ENCODE assay signal across 19 cellular contexts in the genomic region with DNA sequence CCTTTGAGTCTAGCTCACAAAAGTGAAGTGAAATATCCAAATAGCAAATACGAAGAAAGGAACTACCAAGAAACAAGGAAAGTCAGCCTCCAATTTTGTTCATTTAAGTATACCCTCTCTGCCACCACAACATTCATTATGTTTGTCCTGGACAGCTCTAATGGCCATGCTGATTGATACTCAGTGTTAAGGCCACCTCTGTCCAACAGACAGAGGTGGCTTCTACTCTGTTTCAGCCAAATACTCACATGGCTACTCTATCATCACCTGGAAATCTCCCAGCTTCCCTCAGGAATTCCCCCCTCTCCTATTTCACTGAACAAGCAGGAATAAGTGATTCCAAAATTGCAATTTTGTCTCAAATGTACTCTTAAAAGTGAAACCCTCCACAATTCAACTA. TPM values are rescaled to one million over a fixed set of nuclear protein-coding genes. Genes with fewer than 3 reads are reported as not detected.
A peak's percentile ranks its signal among the peaks of the same experiment; 100 is the strongest.
DNase-seq lines count a peak whose midpoint lies in the region; ATAC-seq, FAIRE-seq and TF ChIP-seq lines count a peak whose summit lies in the region.
"Had no signal": no experiment of that assay in that cellular context is flagged by ENCODE, and none has a peak within 500 bp of the region (broad histone marks: within the 10 kb centered on the region; RNA-seq: fewer than 3 reads in every experiment).

No MANE protein-coding gene starts in this region.

- H3K27me3 Mint-ChIP-seq in progenitor cell of endocrine pancreas, result no peaks in the 10 kb centered on the region

- WGBS in liver, result 87% methylated on average over 1 of the region's 1 CpG
- WGBS in HepG2 (ENCODE audit: low lambda C conversion rate), result 67% methylated on average over 1 of the region's 1 CpG

- H3K4me2 ChIP-seq in HepG2 (ENCODE audit: low read depth, low read length) (no peak overlapping the region), PC-3 (ENCODE audit: low read length) (no peak overlapping the region), keratinocyte (ENCODE audit: control insufficient read depth, extremely low read depth, insufficient read depth, low read depth, low read length) (peak overlapping the region; percentile 37), PC-9 (no peak overlapping the region)

- peaks cover 47% of the 10 kb centered on the region for H3K4me1 Mint-ChIP-seq in progenitor cell of endocrine pancreas (ENCODE audit: low read depth)

- intact Hi-C loops in HepG2 (cut with micrococcal nuclease; ENCODE audit: unreplicated experiment) (loop anchor here (10.0 kb wide), 1 partner anchor 95 kb away; no protein-coding TSS in a partner anchor), PC-3 (cut with micrococcal nuclease) (no loop called here), PC-9 (cut with micrococcal nuclease; ENCODE audit: unreplicated experiment) (no loop called here)

- TF ChIP-seq POLR2A in HepG2 (IDR thresholded peaks at IDR 0.05; ENCODE audit: insufficient read depth in 1 of 2, low read depth in 2 of 2, low read length in 2 of 2), result no peak

- no peaks in the 10 kb centered on the region for H3K9me1 ChIP-seq in keratinocyte (ENCODE audit: control insufficient read depth, extremely low read depth, insufficient read depth, low read length)

- H4K20me1 ChIP-seq in HepG2 (ENCODE audit: insufficient read depth, low read length) (peaks cover 10% of the 10 kb centered on the region; the same call in 1 of the 2 replicates), PC-3 (ENCODE audit: low read length) (peaks cover 56% of the 10 kb centered on the region), keratinocyte (ENCODE audit: control insufficient read depth, extremely low read depth, insufficient read depth, low read length) (peaks cover 28% of the 10 kb centered on the region), PC-9 (ENCODE audit: insufficient read depth) (no peaks in the 10 kb centered on the region; the same call in none of the 2 replicates)

- H3K27me3 ChIP-seq in liver (ENCODE audit: control insufficient read depth in 4 of 4, insufficient read depth in 4 of 4, low read length in 3 of 4) (no peaks in the 10 kb centered on the region), HepG2 (ENCODE audit: control insufficient read depth in 1 of 2, insufficient read depth in 2 of 2, low read length in 2 of 2) (no peaks in the 10 kb centered on the region), PC-3 (ENCODE audit: low read length) (no peaks in the 10 kb centered on the region), keratinocyte (ENCODE audit: control insufficient read depth, extremely low read depth, insufficient read depth, low read length) (no peaks in the 10 kb centered on the region), PC-9 (ENCODE audit: insufficient read depth, low read depth) (no peaks in the 10 kb centered on the region)
- H3K27me3 ChIP-seq: SJCRH30 had no signal

- H2AFZ ChIP-seq in HepG2 (ENCODE audit: low read length) (no peak overlapping the region), PC-3 (ENCODE audit: low read length) (no peak overlapping the region), keratinocyte (ENCODE audit: control insufficient read depth, low read length) (no peak overlapping the region), PC-9 (no peak overlapping the region)

- DNase-seq in HepG2 (ENCODE audit: low spot score) (no peak), PC-3 (peak; percentile 28), keratinocyte (ENCODE audit: low read depth, low spot score) (no peak), progenitor cell of endocrine pancreas (ENCODE audit: low spot score, unreplicated experiment) (no peak), D341Med (ENCODE audit: low spot score) (no peak), PC-9 (no peak)
- DNase-seq in activated CD4-positive, CD25-positive, alpha-beta regulatory T cell treated with anti-CD3 and anti-CD28 coated beads, Interleukin-2, amount 50 U/mL, for 72 hours, result no peak
- DNase-seq: DMS 273 treated with DMSO at 0.1 percent for 48 hours, DND-41, KG1, NCI-H1417 treated with DMSO at 0.1 percent for 48 hours, NCI-H187 treated with DMSO at 0.1 percent for 48 hours, NCI-H345, NCI-H524 treated with DMSO at 0.1 percent for 48 hours, SJCRH30 had no signal

- H3K4me1 ChIP-seq in liver (ENCODE audit: control insufficient read depth in 4 of 4, insufficient read depth in 4 of 4, low read length in 3 of 4) (peaks cover 3 to 16% (median 14%) of the 10 kb centered on the region in 4 donors), HepG2 (ENCODE audit: insufficient read depth, low read length) (peaks cover 41% of the 10 kb centered on the region), PC-3 (ENCODE audit: insufficient read depth, low read length) (peaks cover 29% of the 10 kb centered on the region), keratinocyte (ENCODE audit: control insufficient read depth, extremely low read depth, insufficient read depth, low read length) (peaks cover 24% of the 10 kb centered on the region), PC-9 (replicated peaks; ENCODE audit: insufficient read depth) (no peaks in the 10 kb centered on the region)
- H3K4me1 ChIP-seq: SJCRH30 had no signal

- TF ChIP-seq RAD21 in liver (IDR thresholded peaks at IDR 0.05) (peak in 1 of 2 donors; percentile 12), HepG2 (CRISPR knock-in tag; IDR thresholded peaks at IDR 0.05) (no peak)

- ATAC-seq in HepG2 (no peak), PC-3 (peak; percentile 41)
- ATAC-seq: Panc1 had no signal

- no peaks in the 10 kb centered on the region for H3K9me3 Mint-ChIP-seq in progenitor cell of endocrine pancreas (ENCODE audit: low read depth)
- H3K9me3 Mint-ChIP-seq: CD14-positive monocyte had no signal

- no peak overlapping the region for H3K9ac ChIP-seq in liver (ENCODE audit: low read depth in 1 of 2, low read length in 2 of 2)
- H3K9ac ChIP-seq in HepG2 (ENCODE audit: insufficient read depth, low read depth, low read length), result no peak overlapping the region
- H3K9ac ChIP-seq in PC-3 (ENCODE audit: low read length), result no peak overlapping the region
- no peak overlapping the region for H3K9ac ChIP-seq in keratinocyte (ENCODE audit: control insufficient read depth, extremely low read depth, insufficient read depth, low read length)

- POLR2A ChIA-PET in HepG2 (lab: Yijun Ruan, JAX) (no interaction called here), PC-3 (lab: Charles Lee; ENCODE audit: unreplicated experiment) (interaction anchor here (0.7 kb wide), 1 partner anchor 11 kb away, joined by 6 read pairs; the partner anchor contains the start of gene APP), PC-9 (lab: Charles Lee; ENCODE audit: unreplicated experiment) (no interaction called here)

- BruUV-seq in HepG2 (replicated peaks; lab: Mats Ljungman, UMichigan) (no TSS peak), PC-3 (replicated peaks; lab: Mats Ljungman, UMichigan) (no TSS peak), PC-9 (replicated peaks; lab: Mats Ljungman, UMichigan) (no TSS peak)

- H3K4me3 ChIP-seq in liver (ENCODE audit: low read depth in 1 of 3, low read length in 3 of 3) (no peak overlapping the region), HepG2 (replicated peaks in 1 of 3; ENCODE audit: insufficient read depth in 1 of 3, low read depth in 2 of 3, low read length in 3 of 3) (no peak overlapping the region), PC-3 (ENCODE audit: low read length) (no peak overlapping the region), keratinocyte (ENCODE audit: control insufficient read depth in 2 of 3, extremely low read depth in 1 of 3, insufficient read depth in 2 of 3, low read depth in 1 of 3, low read length in 3 of 3) (no peak overlapping the region), PC-9 (no peak overlapping the region)
- H3K4me3 ChIP-seq: HAP-1, SJCRH30 had no signal

- in situ Hi-C loops in HepG2 (cut with HindIII; ENCODE audit: extremely low pct_ligation_motif_present, low pct_unique_long_range_greater_than_20kb), result no loop called here

- H3F3A ChIP-seq in PC-3 (ENCODE audit: low read length, unreplicated experiment), result no peaks in the 10 kb centered on the region
- H3F3A ChIP-seq in PC-9 (ENCODE audit: insufficient read depth, low read depth), result no peaks in the 10 kb centered on the region

- peaks cover 2% of the 10 kb centered on the region for H3K36me3 Mint-ChIP-seq in progenitor cell of endocrine pancreas (ENCODE audit: insufficient read depth)

- H3K9me2 ChIP-seq in PC-3 (replicated peaks; ENCODE audit: low read length) (no peaks in the 10 kb centered on the region), PC-9 (ENCODE audit: insufficient read depth) (no peaks in the 10 kb centered on the region)

- H3K27ac ChIP-seq in liver (ENCODE audit: low read depth in 1 of 2, low read length in 2 of 2) (no peak overlapping the region), HepG2 (ENCODE audit: extremely low read length, insufficient read depth, low read length) (no peak overlapping the region), PC-3 (ENCODE audit: low read length) (no peak overlapping the region), keratinocyte (ENCODE audit: control insufficient read depth, insufficient read depth, low read length) (peak overlapping the region; percentile 26), PC-9 (no peak overlapping the region)
- H3K27ac ChIP-seq: SJCRH30 had no signal

- H3K36me3 ChIP-seq in liver (ENCODE audit: control insufficient read depth in 4 of 4, insufficient read depth in 3 of 4, low read depth in 1 of 4, low read length in 3 of 4) (no peaks in the 10 kb centered on the region), HepG2 (replicated peaks in 1 of 2; ENCODE audit: control insufficient read depth in 1 of 2, insufficient read depth in 2 of 2, low read length in 2 of 2) (no peaks in the 10 kb centered on the region), PC-3 (ENCODE audit: low read depth, low read length) (0 out of 2 replicates have a peak, but pooled peaks cover 2% of the 10 kb centered on the region), keratinocyte (ENCODE audit: control insufficient read depth in 2 of 2, extremely low read depth in 1 of 2, insufficient read depth in 2 of 2, low read length in 2 of 2) (peaks cover 4 to 8% of the 10 kb centered on the region in 2 experiments), PC-9 (ENCODE audit: low read depth) (no peaks in the 10 kb centered on the region)
- H3K36me3 ChIP-seq: HAP-1 had no signal

- H3K4me3 Mint-ChIP-seq in progenitor cell of endocrine pancreas (ENCODE audit: low read depth), result no peak overlapping the region
- H3K4me3 Mint-ChIP-seq: CD14-positive monocyte had no signal

- H3K79me2 ChIP-seq in HepG2 (ENCODE audit: insufficient read depth, low read length) (peaks cover 72% of the 10 kb centered on the region), PC-3 (ENCODE audit: low read length) (peaks cover 99% of the 10 kb centered on the region), keratinocyte (ENCODE audit: control insufficient read depth, insufficient read depth, low read length) (peaks cover 99% of the 10 kb centered on the region), PC-9 (ENCODE audit: low read depth) (peaks cover 90% of the 10 kb centered on the region)

- H3K9me3 ChIP-seq in liver (ENCODE audit: control insufficient read depth in 4 of 4, low read length in 3 of 4) (no peaks in the 10 kb centered on the region), HepG2 (ENCODE audit: low read length) (no peaks in the 10 kb centered on the region), PC-3 (ENCODE audit: low read length) (no peaks in the 10 kb centered on the region), keratinocyte (ENCODE audit: control insufficient read depth, low read depth, low read length) (no peaks in the 10 kb centered on the region), PC-9 (ENCODE audit: insufficient read depth, low read depth) (no peaks in the 10 kb centered on the region)
- H3K9me3 ChIP-seq: HAP-1, SJCRH30 had no signal

- FAIRE-seq in HepG2 (lab: Jason Lieb, UNC), result no peak
- no peak for FAIRE-seq in keratinocyte (lab: Jason Lieb, UNC)

- TF ChIP-seq EP300 in HepG2 (IDR thresholded peaks at IDR 0.05; ENCODE audit: low read depth in 2 of 2, low read length in 2 of 2) (no peak), HepG2 (CRISPR knock-in tag; IDR thresholded peaks at IDR 0.05; ENCODE audit: borderline replicate concordance) (no peak)

- H3K27ac Mint-ChIP-seq in progenitor cell of endocrine pancreas, result peak overlapping the region; percentile 63

- dilution Hi-C loops in keratinocyte (cut with MboI; ENCODE audit: extremely low pct_ligation_motif_present, low sequenced_read_pairs), result loop anchor here (25.0 kb wide), 1 partner anchor 227 kb away; no protein-coding TSS in a partner anchor

- no peak for TF ChIP-seq CTCF in liver (IDR thresholded peaks at IDR 0.05; ENCODE audit: low read depth, low read length, missing input control)
- TF ChIP-seq CTCF in HepG2 (CRISPR knock-in tag; IDR thresholded peaks at IDR 0.05), result no peak
- TF ChIP-seq CTCF in PC-3 (conservative IDR thresholded peaks at IDR 0.05; ENCODE audit: low read depth, low read length), result no peak
- TF ChIP-seq CTCF in keratinocyte (optimal IDR thresholded peaks at IDR 0.05 in 1 of 3, IDR thresholded peaks at IDR 0.05 in 1 of 3, conservative IDR thresholded peaks at IDR 0.05 in 1 of 3; ENCODE audit: extremely low read depth in 1 of 3, insufficient read depth in 2 of 3, low read length in 3 of 3), result no peak
- no peak for TF ChIP-seq CTCF in progenitor cell of endocrine pancreas (IDR thresholded peaks at IDR 0.05; ENCODE audit: unreplicated experiment)
- TF ChIP-seq CTCF in PC-9 (conservative IDR thresholded peaks at IDR 0.05), result no peak

- CTCF ChIA-PET in HepG2 (lab: Yijun Ruan, JAX; ENCODE audit: low intra/inter-chr PET ratio, low total read pairs) (no interaction called here), PC-3 (lab: Charles Lee) (no interaction called here), PC-9 (lab: Charles Lee) (no interaction called here)

RNA-seq across cellular contexts. Expression of gene APP, which starts 10.7 kb away (rescaled TPM):
- 100 to 1,000 TPM in 1 of 2 donors, 10 to 100 TPM in 1; 57.0 to 201 TPM for total RNA-seq in liver
- 100 to 1,000 TPM in 1 of 2 donors, 10 to 100 TPM in 1; 24.9 to 166 TPM for polyA plus RNA-seq in liver
- total RNA-seq in HepG2 (2016; rRNA removed; fragmentation: Illumina TruSeq; extraction: Trizol), result 33.6 and 70.6 TPM in 2 replicates
- total RNA-seq in HepG2 (2016; cell fraction: cytosol; rRNA removed; fragmentation: Illumina TruSeq; extraction: Trizol; ENCODE audit: low read depth), result 4.5 and 4.6 TPM in 2 replicates
- total RNA-seq in HepG2 (2016; cell fraction: insoluble cytoplasmic fraction; rRNA removed; fragmentation: Illumina TruSeq; extraction: Trizol), result 27.5 and 74.9 TPM in 2 replicates
- total RNA-seq in HepG2 (2016; cell fraction: membrane; rRNA removed; fragmentation: Illumina TruSeq; extraction: Trizol), result 9.0 and 10.2 TPM in 2 replicates
- 82.2 and 98.5 TPM in 2 replicates for total RNA-seq in HepG2 (2016; cell fraction: nucleus; rRNA removed; fragmentation: Illumina TruSeq; extraction: Trizol)
- polyA plus RNA-seq in HepG2 (2011; rRNA removed), result 262 and 315 TPM in 2 replicates
- 227 and 358 TPM in 2 replicates for polyA plus RNA-seq in HepG2 (2011; cell fraction: cytosol; rRNA removed)
- polyA plus RNA-seq in HepG2 (2011; cell fraction: nucleus; rRNA removed), result 144 and 194 TPM in 2 replicates
- 183 and 345 TPM in 2 replicates for polyA plus RNA-seq in HepG2 (2012)
- 4.5 and 4.7 TPM in 2 replicates for polyA plus RNA-seq in HepG2 (2016; cell fraction: cytosol; fragmentation: Illumina TruSeq; extraction: Trizol; ENCODE audit: low read depth)
- 41.3 and 45.6 TPM in 2 replicates for polyA plus RNA-seq in HepG2 (2016; cell fraction: insoluble cytoplasmic fraction; fragmentation: Illumina TruSeq; extraction: Trizol; ENCODE audit: low read depth)
- polyA plus RNA-seq in HepG2 (2016; cell fraction: membrane; fragmentation: Illumina TruSeq; extraction: Trizol; ENCODE audit: low read depth), result 6.6 and 9.0 TPM in 2 replicates
- 116 and 117 TPM in 2 replicates for polyA plus RNA-seq in HepG2 (2016; cell fraction: nucleus; fragmentation: Illumina TruSeq; extraction: Trizol; ENCODE audit: insufficient read depth, low read depth)
- polyA minus RNA-seq in HepG2 (2011; rRNA and poly(A)+ RNA removed; ENCODE audit: low replicate concordance), result 307 and 343 TPM in 2 replicates
- polyA minus RNA-seq in HepG2 (2011; cell fraction: cytosol; rRNA and poly(A)+ RNA removed), result 128 and 205 TPM in 2 replicates
- 217 and 256 TPM in 2 replicates for polyA minus RNA-seq in HepG2 (2011; cell fraction: nucleus; rRNA and poly(A)+ RNA removed)
- 266 and 329 TPM in 2 replicates for total RNA-seq in PC-3 (2014; rRNA removed)
- 1,015 to 1,448 TPM (median 1,185 TPM) in 3 replicates for polyA plus RNA-seq in keratinocyte
- polyA plus RNA-seq in keratinocyte (2011; ENCODE audit: low read depth), result 1,793 TPM
- polyA plus RNA-seq in keratinocyte (2011; cell fraction: cytosol; rRNA removed), result 533 and 538 TPM in 2 replicates
- polyA plus RNA-seq in keratinocyte (2011; cell fraction: nucleus; rRNA removed), result 3,620 and 3,834 TPM in 2 replicates
- polyA plus RNA-seq in keratinocyte (2012; ENCODE audit: low replicate concordance), result 892 and 931 TPM in 2 replicates
- polyA minus RNA-seq in keratinocyte, result 975 to 1,428 TPM (median 1,262 TPM) in 3 replicates
- polyA minus RNA-seq in keratinocyte (2011; cell fraction: cytosol; rRNA and poly(A)+ RNA removed), result 644 TPM
- 2,331 and 3,661 TPM in 2 replicates for polyA minus RNA-seq in keratinocyte (2011; cell fraction: nucleus; rRNA and poly(A)+ RNA removed)
- 611 and 631 TPM in 2 replicates for total RNA-seq in progenitor cell of endocrine pancreas
- total RNA-seq in PC-9 (2021), result 224 and 269 TPM in 2 replicates
